Comparison of ENCODE assay signal across 8 cellular contexts in the genomic region with DNA sequence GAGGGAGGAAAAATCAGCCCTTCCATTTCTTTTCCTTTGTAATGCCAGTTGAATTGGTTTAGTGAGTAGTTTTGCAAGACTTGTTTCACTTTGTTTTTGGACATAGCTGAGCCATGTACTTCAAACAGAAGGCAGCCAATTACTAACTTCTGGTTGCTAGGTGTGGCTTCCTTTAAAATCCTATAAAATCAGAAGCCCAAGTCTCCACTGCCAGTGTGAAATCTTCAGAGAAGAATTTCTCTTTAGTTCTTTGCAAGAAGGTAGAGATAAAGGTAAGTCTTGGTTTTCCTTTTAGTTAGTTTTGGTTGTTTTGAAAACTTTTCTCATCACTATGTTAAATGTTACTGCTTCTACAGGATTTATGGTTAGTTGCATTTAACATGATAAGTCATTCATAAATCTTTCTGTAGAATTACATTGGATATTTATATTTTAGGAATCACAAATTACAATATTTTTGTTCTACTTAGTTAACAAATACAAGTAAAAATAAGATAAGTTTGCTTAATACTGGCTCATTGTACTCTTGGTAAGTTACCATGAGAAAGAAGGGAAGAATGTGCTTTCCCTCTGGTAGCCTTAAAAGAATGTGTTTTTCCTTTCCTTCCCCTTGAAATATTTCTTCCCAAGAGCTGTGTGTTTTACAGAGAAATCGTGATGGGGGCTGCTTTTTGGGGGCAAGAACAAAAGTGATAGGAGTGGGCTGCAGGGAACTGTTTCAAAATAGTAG. TPM values are rescaled to one million over a fixed set of nuclear protein-coding genes. Genes with fewer than 3 reads are reported as not detected.
A peak's percentile ranks its signal among the peaks of the same experiment; 100 is the strongest.
DNase-seq lines count a peak whose midpoint lies in the region; ATAC-seq and TF ChIP-seq lines count a peak whose summit lies in the region.

TSS of gene ANXA1 (plus strand) at position 213 of the 730 bp plus-strand sequence. CDS start 6,671 bp downstream, outside the sequence.

- TF ChIP-seq CTCF in esophagus muscularis mucosa (IDR thresholded peaks at IDR 0.05), result no peak

- no peak for TF ChIP-seq EP300 in esophagus muscularis mucosa (IDR thresholded peaks at IDR 0.05)

- peak within 1 kb of the TSS; percentile 97 for H3K27ac Mint-ChIP-seq in activated CD8-positive, alpha-beta memory T cell treated with anti-CD3 and anti-CD28 coated beads, Interleukin-2, amount 10 ng/mL, durations not matched to agents 7 days and 5 days

- no peak within 1 kb of the TSS for H2AFZ ChIP-seq in neuron (ENCODE audit: low read depth, low read length)

- intact Hi-C loops in esophagus muscularis mucosa (cut with DNase I), result loop anchor here (10.0 kb wide), 1 partner anchor 117 kb away; no protein-coding TSS in a partner anchor

- H3K4me3 ChIP-seq in esophagus muscularis mucosa, result peak within 1 kb of the TSS; percentile 46 to 64 (median 56)
- peak within 1 kb of the TSS; percentile 2 for H3K4me3 ChIP-seq in neuron (ENCODE audit: low read length)

- CTCF ChIA-PET in activated CD8-positive, alpha-beta memory T cell treated with anti-CD3 and anti-CD28 coated beads, Interleukin-2, amount 10 ng/mL, durations not matched to agents 7 days and 5 days (lab: Charles Lee), result interaction anchor here (1.2 to 1.5 kb wide), 2 partner anchors 18 to 44 kb away, joined by 4 to 9 read pairs; no protein-coding TSS in a partner anchor

- WGBS in esophagus muscularis mucosa, result 4% methylated on average over 1 of the region's 1 CpG

- H3K4me1 Mint-ChIP-seq in activated CD8-positive, alpha-beta memory T cell treated with anti-CD3 and anti-CD28 coated beads, Interleukin-2, amount 10 ng/mL, durations not matched to agents 7 days and 5 days, result peaks cover 62% of the 10 kb centered on the region

- peak within 1 kb of the TSS; percentile 65 to 76 (median 70) for H3K27ac ChIP-seq in esophagus muscularis mucosa (replicated peaks in 1 of 4)

- no peaks in the 10 kb centered on the region for H3K9me3 ChIP-seq in esophagus muscularis mucosa
- H3K9me3 ChIP-seq in neuron (ENCODE audit: low read length), result no peaks in the 10 kb centered on the region

- peaks cover 26% of the 10 kb centered on the region for H3K36me3 Mint-ChIP-seq in activated CD8-positive, alpha-beta memory T cell treated with anti-CD3 and anti-CD28 coated beads, Interleukin-2, amount 10 ng/mL, durations not matched to agents 7 days and 5 days

- peak; percentile 31 for ATAC-seq in activated CD8-positive, alpha-beta memory T cell treated with anti-CD3 and anti-CD28 coated beads, Interleukin-2, amount 10 ng/mL, durations not matched to agents 7 days and 5 days

- H3K27me3 ChIP-seq in esophagus muscularis mucosa (no peaks in the 10 kb centered on the region), neuron (ENCODE audit: insufficient read depth, low read length) (no peaks in the 10 kb centered on the region)

- peak within 1 kb of the TSS; percentile 85 for H3K4me3 Mint-ChIP-seq in activated CD8-positive, alpha-beta memory T cell treated with anti-CD3 and anti-CD28 coated beads, Interleukin-2, amount 10 ng/mL, durations not matched to agents 7 days and 5 days

- TF ChIP-seq POLR2A in esophagus muscularis mucosa (IDR thresholded peaks at IDR 0.05; ENCODE audit: low read depth), result peak; percentile 70

- H3K36me3 ChIP-seq in esophagus muscularis mucosa, result no peaks in the 10 kb centered on the region
- H3K36me3 ChIP-seq in neuron (ENCODE audit: insufficient read depth, low read length), result no peaks in the 10 kb centered on the region

- no peaks in the 10 kb centered on the region for H3K9me3 Mint-ChIP-seq in activated CD8-positive, alpha-beta memory T cell treated with anti-CD3 and anti-CD28 coated beads, Interleukin-2, amount 10 ng/mL, durations not matched to agents 7 days and 5 days (ENCODE audit: low read depth)

- H3K27me3 Mint-ChIP-seq in activated CD8-positive, alpha-beta memory T cell treated with anti-CD3 and anti-CD28 coated beads, Interleukin-2, amount 10 ng/mL, durations not matched to agents 7 days and 5 days, result no peaks in the 10 kb centered on the region

- H3K4me1 ChIP-seq in esophagus muscularis mucosa, result peaks cover 11 to 71% (median 62%) of the 10 kb centered on the region in 4 donors
- H3K4me1 ChIP-seq in neuron (ENCODE audit: insufficient read depth, low read length), result peaks cover 23% of the 10 kb centered on the region

- no peak for DNase-seq in activated CD8-positive, alpha-beta memory T cell treated with anti-CD3 and anti-CD28 coated beads, Interleukin-2, amount 10 ng/mL, durations not matched to agents 7 days and 5 days
- DNase-seq in activated CD8-positive, alpha-beta memory T cell treated with anti-CD3 and anti-CD28 coated beads, Interleukin-2, amount 50 U/mL, for 48 hours, result no peak
- DNase-seq in T1000 (lab: John Stamatoyannopoulos, UW), result peak; percentile 7
- DNase-seq in esophagus muscularis mucosa (ENCODE audit: extremely low spot score), result no peak
- DNase-seq in NCI-H524 (lab: John Stamatoyannopoulos, UW), result no peak
- no peak for DNase-seq in NK-92 (lab: John Stamatoyannopoulos, UW; ENCODE audit: unreplicated experiment)
- no peak for DNase-seq in NCI-H1092 treated with DMSO at 0.1 percent for 48 hours (lab: John Stamatoyannopoulos, UW)

RNA-seq across cellular contexts. Expression of gene ANXA1, which starts in this region (rescaled TPM):
- 100 to 1,000 TPM; 135 to 177 TPM for total RNA-seq in activated CD8-positive, alpha-beta memory T cell treated with anti-CD3 and anti-CD28 coated beads, Interleukin-2, amount 10 ng/mL, durations not matched to agents 7 days and 5 days
- 100 to 1,000 TPM; 226 to 262 (median 231) TPM for total RNA-seq in esophagus muscularis mucosa
